Comparison of ENCODE assay signal across 9 cellular contexts in the genomic region with DNA sequence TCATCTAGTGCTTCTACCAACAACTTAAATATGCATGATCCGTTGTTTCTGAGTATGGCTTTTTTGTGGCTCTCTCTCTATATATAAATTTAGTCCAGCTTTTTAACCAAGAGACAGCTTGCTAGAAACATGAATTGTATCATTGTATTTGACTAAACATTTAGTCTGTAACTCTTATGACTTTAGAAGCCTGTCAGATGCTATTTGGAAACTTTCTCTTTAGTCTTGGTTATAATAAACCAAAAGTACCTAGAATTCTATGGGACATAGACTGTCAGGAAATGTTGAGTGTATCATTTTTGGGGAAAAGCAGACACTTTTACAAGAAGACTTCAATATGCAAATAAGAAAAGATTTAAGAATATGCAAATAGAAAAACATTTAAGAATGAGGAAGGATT.
DNase-seq lines count a peak whose midpoint lies in the region; ATAC-seq and TF ChIP-seq lines count a peak whose summit lies in the region.
"Had no signal": no experiment of that assay in that cellular context is flagged by ENCODE, and none has a peak within 500 bp of the region (broad histone marks: within the 10 kb centered on the region; RNA-seq: fewer than 3 reads in every experiment).

No MANE protein-coding gene starts in this region.

- H3K36me3 ChIP-seq in SJSA1 (no peaks in the 10 kb centered on the region), trophoblast cell (ENCODE audit: control insufficient read depth in 1 of 2, insufficient read depth in 2 of 2, low read length in 2 of 2) (no peaks in the 10 kb centered on the region)

- no peak overlapping the region for H4K12ac ChIP-seq in trophoblast cell (ENCODE audit: low read depth, low read length)

- no peak overlapping the region for H3K14ac ChIP-seq in trophoblast cell (ENCODE audit: low read length)

- peaks cover 8% of the 10 kb centered on the region for H3K27me3 Mint-ChIP-seq in progenitor cell of endocrine pancreas

- H3K18ac ChIP-seq in trophoblast cell (ENCODE audit: low read length), result no peak overlapping the region

- H2BK5ac ChIP-seq in trophoblast cell (ENCODE audit: low read depth, low read length, poor library complexity), result no peak overlapping the region

- no peaks in the 10 kb centered on the region for H3K36me3 Mint-ChIP-seq in progenitor cell of endocrine pancreas (ENCODE audit: insufficient read depth)

- no peak overlapping the region for H2BK120ac ChIP-seq in trophoblast cell (ENCODE audit: insufficient read depth, low read length, poor library complexity)

- no peak overlapping the region for H3K4me3 ChIP-seq in SJSA1
- H3K4me3 ChIP-seq in trophoblast cell (ENCODE audit: low read depth, low read length), result no peak overlapping the region

- peaks cover 4% of the 10 kb centered on the region for H3K79me2 ChIP-seq in trophoblast cell (ENCODE audit: control insufficient read depth, insufficient read depth, low read length, poor library complexity)

- H3K9me3 Mint-ChIP-seq in progenitor cell of endocrine pancreas (ENCODE audit: low read depth), result no peaks in the 10 kb centered on the region

- H3K4me3 Mint-ChIP-seq in progenitor cell of endocrine pancreas (ENCODE audit: low read depth), result no peak overlapping the region

- ATAC-seq in GM18909 (IDR thresholded peaks at IDR 0.05; ENCODE audit: poor library complexity, unreplicated experiment) (peak; percentile 4), HG02588 (IDR thresholded peaks at IDR 0.05; ENCODE audit: unreplicated experiment) (peak; percentile 2), GM18861 (IDR thresholded peaks at IDR 0.05; ENCODE audit: unreplicated experiment) (no peak)

- H3K27ac Mint-ChIP-seq in progenitor cell of endocrine pancreas, result no peak overlapping the region

- H4K8ac ChIP-seq in trophoblast cell (ENCODE audit: low read depth, low read length), result no peak overlapping the region

- no peak overlapping the region for H2AK5ac ChIP-seq in trophoblast cell (ENCODE audit: low read length)

- H2BK12ac ChIP-seq in trophoblast cell (ENCODE audit: low read length), result no peak overlapping the region

- H2AFZ ChIP-seq in trophoblast cell (ENCODE audit: insufficient read depth, low read length, poor library complexity), result no peak overlapping the region

- H3K27me3 ChIP-seq in SJSA1 (replicated peaks), result no peaks in the 10 kb centered on the region
- H3K27me3 ChIP-seq in trophoblast cell (ENCODE audit: insufficient read depth, low read length), result no peaks in the 10 kb centered on the region

- H3K4me2 ChIP-seq in trophoblast cell (ENCODE audit: low read length), result no peak overlapping the region

- H3K9me3 ChIP-seq in SJSA1 (replicated peaks) (no peaks in the 10 kb centered on the region), trophoblast cell (ENCODE audit: insufficient read depth, low read depth, low read length) (no peaks in the 10 kb centered on the region)

- DNase-seq in SJSA1 (ENCODE audit: low read depth in 1 of 2, low spot score in 2 of 2) (no peak), trophoblast cell (no peak), NCI-H1930 (lab: John Stamatoyannopoulos, UW) (no peak), SHP77 treated with DMSO at 0.1 percent for 48 hours (lab: John Stamatoyannopoulos, UW) (no peak), progenitor cell of endocrine pancreas (ENCODE audit: low spot score, unreplicated experiment) (no peak)
- DNase-seq: hypothalamus had no signal

- H4K91ac ChIP-seq in trophoblast cell (ENCODE audit: low read depth, low read length), result no peak overlapping the region

- peaks cover 20% of the 10 kb centered on the region for H3K79me1 ChIP-seq in trophoblast cell (ENCODE audit: low read length)

- H3K23ac ChIP-seq in trophoblast cell (ENCODE audit: low read length), result no peak overlapping the region

- H3K4ac ChIP-seq in trophoblast cell (ENCODE audit: low read depth, low read length), result no peak overlapping the region

- H3K4me1 ChIP-seq in SJSA1 (replicated peaks), result peaks cover 52% of the 10 kb centered on the region
- peaks cover 10 to 12% of the 10 kb centered on the region in 2 experiments for H3K4me1 ChIP-seq in trophoblast cell (ENCODE audit: control insufficient read depth in 1 of 2, insufficient read depth in 2 of 2, low read length in 2 of 2)

- H3K9ac ChIP-seq in trophoblast cell (ENCODE audit: low read length), result no peak overlapping the region

- H3K4me1 Mint-ChIP-seq in progenitor cell of endocrine pancreas (ENCODE audit: low read depth), result no peaks in the 10 kb centered on the region

- H3K27ac ChIP-seq in SJSA1, result peak overlapping the region; percentile 96
- peak overlapping the region; percentile 84 for H3K27ac ChIP-seq in trophoblast cell (ENCODE audit: low read depth, low read length)

- no CpG with 5 or more reads among the region's 1 CpG for WGBS in trophoblast cell (ENCODE audit: extremely low coverage, insufficient coverage, insufficient read length)

- TF ChIP-seq CTCF in progenitor cell of endocrine pancreas (IDR thresholded peaks at IDR 0.05; ENCODE audit: unreplicated experiment), result no peak
